Comparison of ENCODE assay signal across 13 cellular contexts in genomic region chr2:235347691-235348090, GRCh38.
DNase-seq lines count a peak whose midpoint lies in the region; ATAC-seq, FAIRE-seq and TF ChIP-seq lines count a peak whose summit lies in the region.
"Had no signal": no experiment of that assay in that cellular context is flagged by ENCODE, and none has a peak within 500 bp of the region (broad histone marks: within the 10 kb centered on the region; RNA-seq: fewer than 3 reads in every experiment).

No MANE protein-coding gene starts in this region.

- no peak for FAIRE-seq in HTR-8/SVneo (lab: Jason Lieb, UNC)

- no peak overlapping the region for H3K27ac ChIP-seq in aorta (ENCODE audit: low read depth in 1 of 2, low read length in 2 of 2)
- H3K27ac ChIP-seq: parathyroid adenoma had no signal

- ATAC-seq in GM19023 (IDR thresholded peaks at IDR 0.05; ENCODE audit: unreplicated experiment) (no peak), GM18873 (IDR thresholded peaks at IDR 0.05; ENCODE audit: low FRiP score, unreplicated experiment) (no peak), aorta (ENCODE audit: low FRiP score) (no peak)

- peak; percentile 60 for DNase-seq in AG09319 (ENCODE audit: extremely low read depth, low read depth)
- peak; percentile 66 for DNase-seq in HTR-8/SVneo (ENCODE audit: insufficient read length, low spot score)
- peak; percentile 15 for DNase-seq in amniotic stem cell (lab: John Stamatoyannopoulos, UW)
- DNase-seq in iris pigment epithelial cell (ENCODE audit: low read depth), result peak; percentile 88
- no peak for DNase-seq in activated gamma-delta T cell treated with Interleukin-2 at 50 U/mL for 16 hours
- DNase-seq in aorta, result no peak
- DNase-seq: Caco-2; central memory CD4-positive, alpha-beta T cell; NCI-H1930; stimulated activated CD4-positive, alpha-beta T cell treated with anti-CD3 and anti-CD28 coated beads, Interleukin-4, amount 100 ng/mL, for 1 hour had no signal

- no peaks in the 10 kb centered on the region for H3K27me3 ChIP-seq in aorta (ENCODE audit: control insufficient read depth in 1 of 2, insufficient read depth in 2 of 2, low read length in 1 of 2)

- no peak for TF ChIP-seq CTCF in AG09319 (IDR thresholded peaks at IDR 0.05; ENCODE audit: low read depth, low read length)

- H3K4me3 ChIP-seq in aorta (ENCODE audit: low read length in 2 of 2), result no peak overlapping the region

- WGBS in aorta, 2 donors, result 80 to 81% methylated on average over 8 of the region's 8 CpGs

- H3K36me3 ChIP-seq in aorta (ENCODE audit: control insufficient read depth in 1 of 2, insufficient read depth in 2 of 2, low read length in 1 of 2), result no peaks in the 10 kb centered on the region

- H3K9me3 ChIP-seq in aorta (ENCODE audit: control insufficient read depth, low read length), result peaks cover 6% of the 10 kb centered on the region
- H3K9me3 ChIP-seq: Caco-2 had no signal

- intact Hi-C loops in aorta (cut with DNase I), result no loop called here

- no peaks in the 10 kb centered on the region for H3K4me1 ChIP-seq in aorta (ENCODE audit: control insufficient read depth in 1 of 2, insufficient read depth in 2 of 2, low read length in 2 of 2)
- H3K4me1 ChIP-seq: Caco-2, parathyroid adenoma had no signal

Comparison
In these comparisons a context has a peak if more than half of its experiments do, and no peak if none do; other contexts are left out.
1. DNase-seq: peak in AG09319 (single experiment), HTR-8/SVneo (single experiment), amniotic stem cell (single experiment) and iris pigment epithelial cell (single experiment); none in activated gamma-delta T cell treated with Interleukin-2 at 50 U/mL for 16 hours (single experiment) and aorta (0 of 2).